Comparison of ENCODE assay signal across 13 cellular contexts in the genomic region with DNA sequence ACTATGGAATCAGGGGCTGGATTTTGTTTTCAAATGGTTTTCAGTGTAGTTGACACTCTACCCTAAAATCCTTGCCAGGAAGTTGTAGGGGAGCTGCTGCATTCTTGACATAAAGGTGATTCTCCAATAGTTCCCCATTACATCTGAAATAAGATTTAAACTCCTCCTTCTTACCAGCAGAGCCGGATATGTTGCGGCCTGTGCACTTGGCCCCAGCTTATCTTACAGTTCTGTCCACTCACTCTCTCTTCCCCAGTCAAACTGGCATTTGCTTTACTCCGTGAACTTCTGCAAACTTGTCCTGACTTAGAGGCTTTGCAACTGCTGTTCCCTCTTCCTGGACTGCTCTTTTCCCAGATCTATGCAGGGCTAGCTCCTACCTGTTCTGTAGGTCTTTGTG.
"Had no signal": no experiment of that assay in that cellular context is flagged by ENCODE, and none has a peak within 500 bp of the region (broad histone marks: within the 10 kb centered on the region; RNA-seq: fewer than 3 reads in every experiment).

No MANE protein-coding gene starts in this region.

- ATAC-seq: heart left ventricle, left lung, mucosa of descending colon, sciatic nerve had no signal

- H3K4me3 ChIP-seq: ascending aorta, cardiac muscle cell, heart left ventricle, left lung, mucosa of descending colon, spleen had no signal

- H3K27ac ChIP-seq: ascending aorta, cardiac muscle cell, heart left ventricle, left lung had no signal

- DNase-seq: activated B cell treated with CpG ODN at 0.5 μM for 24 hours; foreskin melanocyte; heart left ventricle; left lung; mucosa of descending colon; nephron progenitor cell; spleen; stimulated activated CD4-positive, alpha-beta T cell treated with anti-CD3 and anti-CD28 coated beads, Interleukin-1b, Interleukin-23, amount 100 ng/mL, for 48 hours; stimulated activated naive CD4-positive, alpha-beta T cell treated with Interleukin-2 at 50 U/mL for 16 hours had no signal

- H3K9me3 Mint-ChIP-seq: activated T-helper 1 cell treated with anti-CD3 and anti-CD28 coated beads, Interleukin-12 subunit alpha, Interleukin-12 subunit beta, Interleukin-2, Interleukin-4 antibody, amounts not matched to agents 30 ng/mL and 10 ng/mL and 1 ng/mL, durations not matched to agents 14 hours and 24 hours and 36 hours had no signal

- H3K9me3 ChIP-seq: ascending aorta, mucosa of descending colon had no signal

- H3K4me1 Mint-ChIP-seq: activated B cell treated with CpG ODN at 0.5 μM for 24 hours had no signal

- H3K27me3 Mint-ChIP-seq: activated B cell treated with CpG ODN at 0.5 μM for 24 hours had no signal

- H3K27me3 ChIP-seq: ascending aorta, cardiac muscle cell, heart left ventricle, left lung had no signal

- H3K4me1 ChIP-seq: ascending aorta, heart left ventricle had no signal

- H3K4me3 Mint-ChIP-seq: activated B cell treated with CpG ODN at 0.5 μM for 24 hours; activated T-helper 1 cell treated with anti-CD3 and anti-CD28 coated beads, Interleukin-12 subunit alpha, Interleukin-12 subunit beta, Interleukin-2, Interleukin-4 antibody, amounts not matched to agents 30 ng/mL and 10 ng/mL and 1 ng/mL, durations not matched to agents 14 hours and 24 hours and 36 hours; nephron progenitor cell had no signal

- H3K36me3 ChIP-seq: ascending aorta, cardiac muscle cell, heart left ventricle, left lung, spleen had no signal

- H3K27ac Mint-ChIP-seq: activated B cell treated with CpG ODN at 0.5 μM for 24 hours; activated T-helper 1 cell treated with anti-CD3 and anti-CD28 coated beads, Interleukin-12 subunit alpha, Interleukin-12 subunit beta, Interleukin-2, Interleukin-4 antibody, amounts not matched to agents 30 ng/mL and 10 ng/mL and 1 ng/mL, durations not matched to agents 14 hours and 24 hours and 36 hours; nephron progenitor cell had no signal
